11 cellular contexts compared by ENCODE assay signal in the genomic region with DNA sequence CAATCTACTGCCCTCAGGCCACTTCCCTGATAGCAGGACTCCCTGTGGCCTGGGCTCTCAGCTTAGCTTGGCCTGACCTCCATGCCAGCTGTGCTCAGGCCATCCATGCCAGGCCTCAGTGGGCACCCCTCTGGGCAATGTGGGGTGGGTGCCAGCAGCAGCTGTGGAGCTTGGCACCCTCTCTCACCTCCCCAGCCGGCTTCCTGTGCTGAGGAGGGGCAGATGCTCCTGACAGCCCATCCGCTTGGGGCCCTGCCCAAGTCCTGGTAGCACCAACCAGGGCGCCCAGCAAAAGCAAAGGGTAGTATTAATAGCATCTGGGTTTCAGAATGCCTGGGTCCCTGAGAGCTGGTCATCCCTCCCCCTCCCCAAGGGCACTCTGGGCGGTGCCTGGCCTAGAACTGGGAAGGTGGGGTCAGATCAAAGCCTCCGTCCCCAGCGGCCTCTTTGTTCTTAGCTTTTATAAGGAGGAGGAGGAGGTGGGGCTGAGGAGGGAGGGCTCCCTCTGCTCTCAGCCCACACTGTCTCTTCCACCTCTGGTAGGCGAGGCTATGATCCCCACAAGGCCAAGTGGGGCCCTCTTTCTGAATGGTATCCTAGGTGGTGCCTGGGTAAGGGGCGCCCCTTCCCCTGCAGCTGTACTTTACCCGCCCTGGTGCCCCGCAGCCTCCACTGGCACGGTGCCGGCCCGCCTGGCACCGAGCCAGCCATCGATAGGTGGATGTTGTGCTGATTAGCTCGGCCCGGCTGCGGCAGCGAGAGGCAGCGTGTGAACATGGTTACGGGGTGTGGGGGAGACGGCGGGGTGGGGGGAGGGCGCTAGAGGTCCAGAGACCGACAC. TPM values are rescaled to one million over a fixed set of nuclear protein-coding genes. Genes with fewer than 3 reads are reported as not detected.
A peak's percentile ranks its signal among the peaks of the same experiment; 100 is the strongest.
DNase-seq lines count a peak whose midpoint lies in the region; ATAC-seq and TF ChIP-seq lines count a peak whose summit lies in the region.
"Had no signal": no experiment of that assay in that cellular context is flagged by ENCODE, and none has a peak within 500 bp of the region (broad histone marks: within the 10 kb centered on the region; RNA-seq: fewer than 3 reads in every experiment).

No MANE protein-coding gene starts in this region.

- no peak overlapping the region for H2BK15ac ChIP-seq in mesendoderm (replicated peaks; ENCODE audit: low read depth)

- H3K9me3 ChIP-seq in Caco-2 = no peaks in the 10 kb centered on the region
- H3K9me3 ChIP-seq in Panc1 (ENCODE audit: control insufficient read depth, insufficient read depth, low read depth, low read length) = no peaks in the 10 kb centered on the region

- no CpG with 5 or more reads among the region's 25 CpGs for WGBS in mesendoderm (ENCODE audit: extremely low coverage, insufficient coverage, low lambda C conversion rate)

- no peak overlapping the region for H4K8ac ChIP-seq in mesendoderm (ENCODE audit: low read depth, low read length)

- H4K5ac ChIP-seq in mesendoderm (ENCODE audit: low read length) = no peak overlapping the region

- no peak overlapping the region for H3K4ac ChIP-seq in mesendoderm (ENCODE audit: low read depth, low read length)

- peaks cover 24% of the 10 kb centered on the region for H3K4me1 ChIP-seq in Caco-2
- H3K4me1 ChIP-seq in Panc1 (ENCODE audit: control insufficient read depth, insufficient read depth, low read length) = peaks cover 17% of the 10 kb centered on the region
- H3K4me1 ChIP-seq in mesendoderm (ENCODE audit: control insufficient read depth, low read depth, low read length) = peaks cover 10% of the 10 kb centered on the region

- peaks cover 6% of the 10 kb centered on the region for H3K79me1 ChIP-seq in mesendoderm (ENCODE audit: low read length)

- intact Hi-C loops in Caco-2 (cut with micrococcal nuclease; ENCODE audit: unreplicated experiment) (loop anchor here (1.0 kb wide), 1 partner anchor 15 kb away; no protein-coding TSS in a partner anchor), Panc1 (cut with micrococcal nuclease; ENCODE audit: unreplicated experiment) (no loop called here)

- BruUV-seq in Caco-2 (replicated peaks; lab: Mats Ljungman, UMichigan) (no TSS peak), Panc1 (replicated peaks; lab: Mats Ljungman, UMichigan) (no TSS peak)

- peak in 1 of 2 experiments; percentile 64 for DNase-seq in Caco-2
- peak; percentile 93 for DNase-seq in NCI-H1092 treated with DMSO at 0.1 percent for 48 hours (lab: John Stamatoyannopoulos, UW)
- DNase-seq in Panc1 (ENCODE audit: low read depth, low spot score) = no peak
- no peak for DNase-seq in mesendoderm
- no peak for DNase-seq in activated CD4-positive, alpha-beta T cell treated with anti-CD3 and anti-CD28 coated beads for 4 hours
- DNase-seq in activated naive CD8-positive, alpha-beta T cell treated with anti-CD3 and anti-CD28 coated beads, Interleukin-2, amount 50 U/mL, for 24 hours = no peak
- DNase-seq: activated B cell treated with CpG ODN at 0.5 μM for 24 hours; activated effector memory CD4-positive, alpha-beta T cell treated with Interleukin-2 at 50 U/mL for 16 hours had no signal

- no peaks in the 10 kb centered on the region for H3K27me3 Mint-ChIP-seq in Caco-2 (ENCODE audit: insufficient read depth, unreplicated experiment)
- H3K27me3 Mint-ChIP-seq in activated naive CD8-positive, alpha-beta T cell treated with anti-CD3 and anti-CD28 coated beads, Interleukin-2, amount 50 U/mL, for 24 hours = no peaks in the 10 kb centered on the region
- H3K27me3 Mint-ChIP-seq: activated B cell treated with CpG ODN at 0.5 μM for 24 hours, memory B cell had no signal

- peak overlapping the region; percentile 20 for H3K4me3 Mint-ChIP-seq in Caco-2 (ENCODE audit: unreplicated experiment)
- no peak overlapping the region for H3K4me3 Mint-ChIP-seq in activated naive CD8-positive, alpha-beta T cell treated with anti-CD3 and anti-CD28 coated beads, Interleukin-2, amount 50 U/mL, for 24 hours

- no peak overlapping the region for H2AK5ac ChIP-seq in mesendoderm (ENCODE audit: low read length)

- TF ChIP-seq CTCF in Caco-2 (IDR thresholded peaks at IDR 0.05; ENCODE audit: insufficient read depth in 1 of 2, low read depth in 1 of 2, low read length in 1 of 2, severe bottlenecking in 1 of 2, unreplicated experiment in 1 of 2) (no peak), Panc1 (IDR thresholded peaks at IDR 0.05) (no peak)

- peak overlapping the region; percentile 4 for H3K4me2 ChIP-seq in mesendoderm (ENCODE audit: low read length)

- no peaks in the 10 kb centered on the region for H3K27me3 ChIP-seq in Caco-2 (replicated peaks; ENCODE audit: control insufficient read depth, insufficient read depth, low read length)
- H3K27me3 ChIP-seq in Panc1 (ENCODE audit: control insufficient read depth, insufficient read depth, low read length) = no peaks in the 10 kb centered on the region
- no peaks in the 10 kb centered on the region for H3K27me3 ChIP-seq in mesendoderm (ENCODE audit: insufficient read depth, low read length, poor library complexity)

- no peak overlapping the region for H3K27ac Mint-ChIP-seq in Caco-2 (ENCODE audit: unreplicated experiment)
- no peak overlapping the region for H3K27ac Mint-ChIP-seq in activated naive CD8-positive, alpha-beta T cell treated with anti-CD3 and anti-CD28 coated beads, Interleukin-2, amount 50 U/mL, for 24 hours
- H3K27ac Mint-ChIP-seq: activated B cell treated with CpG ODN at 0.5 μM for 24 hours, memory B cell had no signal

- peak; percentile 23; the same call in 1 of the 2 replicates for ATAC-seq in Panc1
- ATAC-seq in GM19467 (IDR thresholded peaks at IDR 0.05; ENCODE audit: unreplicated experiment) = no peak
- no peak for ATAC-seq in esophagus mucosa
- ATAC-seq in activated naive CD8-positive, alpha-beta T cell treated with anti-CD3 and anti-CD28 coated beads, Interleukin-2, amount 50 U/mL, for 24 hours = no peak

- no peaks in the 10 kb centered on the region for H3K79me2 ChIP-seq in mesendoderm (ENCODE audit: control insufficient read depth, insufficient read depth, low read length)

- POLR2A ChIA-PET in Caco-2 (lab: Charles Lee) (no interaction called here), Panc1 (lab: Charles Lee) (no interaction called here)

- H2BK120ac ChIP-seq in mesendoderm (ENCODE audit: low read depth, low read length) = no peak overlapping the region

- CTCF ChIA-PET in Caco-2 (lab: Charles Lee) = interaction anchor here (0.5 to 1.2 kb wide), 5 partner anchors 9 to 882 kb away, joined by 3 to 5 read pairs (median 4); partner anchors contain the start of gene ADAM15
- CTCF ChIA-PET in Panc1 (lab: Charles Lee) = interaction anchor here (0.6 kb wide), 1 partner anchor 15 kb away, joined by 3 read pairs; no protein-coding TSS in a partner anchor

- H2BK5ac ChIP-seq in mesendoderm (ENCODE audit: low read length) = no peak overlapping the region

- H3K36me3 ChIP-seq in Caco-2 (ENCODE audit: control insufficient read depth, insufficient read depth, low read length) = peaks cover 2% of the 10 kb centered on the region; the same call in 1 of the 2 replicates
- no peaks in the 10 kb centered on the region for H3K36me3 ChIP-seq in Panc1 (ENCODE audit: control insufficient read depth, insufficient read depth, low read length)
- H3K36me3 ChIP-seq in mesendoderm (ENCODE audit: control insufficient read depth, insufficient read depth, low read length) = peaks cover 2% of the 10 kb centered on the region

- no peak overlapping the region for H3K4me3 ChIP-seq in Caco-2 (ENCODE audit: low read depth, low read length)
- H3K4me3 ChIP-seq in Panc1 (ENCODE audit: low read depth in 2 of 2, low read length in 2 of 2) = no peak overlapping the region
- no peak overlapping the region for H3K4me3 ChIP-seq in mesendoderm (ENCODE audit: low read length)

- in situ Hi-C loops in Panc1 (cut with HindIII; ENCODE audit: low pct_unique_long_range_greater_than_20kb, low sequenced_read_pairs) = no loop called here

- H3K4me1 Mint-ChIP-seq in Caco-2 (ENCODE audit: low read depth, unreplicated experiment) = peaks cover 7% of the 10 kb centered on the region
- H3K4me1 Mint-ChIP-seq in activated naive CD8-positive, alpha-beta T cell treated with anti-CD3 and anti-CD28 coated beads, Interleukin-2, amount 50 U/mL, for 24 hours = peaks cover 18% of the 10 kb centered on the region

- H3K23ac ChIP-seq in mesendoderm (ENCODE audit: low read length) = no peak overlapping the region

- peaks cover 14% of the 10 kb centered on the region for H3K36me3 Mint-ChIP-seq in Caco-2 (ENCODE audit: insufficient read depth, unreplicated experiment)
- peaks cover 1% of the 10 kb centered on the region for H3K36me3 Mint-ChIP-seq in activated naive CD8-positive, alpha-beta T cell treated with anti-CD3 and anti-CD28 coated beads, Interleukin-2, amount 50 U/mL, for 24 hours (ENCODE audit: low read depth)

- peak overlapping the region; percentile 20 for H3K9ac ChIP-seq in mesendoderm (ENCODE audit: low read length)

- no peaks in the 10 kb centered on the region for H3K9me3 Mint-ChIP-seq in Caco-2 (ENCODE audit: unreplicated experiment)
- no peaks in the 10 kb centered on the region for H3K9me3 Mint-ChIP-seq in activated naive CD8-positive, alpha-beta T cell treated with anti-CD3 and anti-CD28 coated beads, Interleukin-2, amount 50 U/mL, for 24 hours
- H3K9me3 Mint-ChIP-seq: activated B cell treated with CpG ODN at 0.5 μM for 24 hours, memory B cell had no signal

- no peak overlapping the region for H3K18ac ChIP-seq in mesendoderm (ENCODE audit: low read length)

- H3K27ac ChIP-seq in Panc1 (ENCODE audit: low read length) (no peak overlapping the region), mesendoderm (ENCODE audit: low read depth, low read length) (no peak overlapping the region)

- H3K56ac ChIP-seq in mesendoderm (ENCODE audit: low read length) = peak overlapping the region; percentile 35

RNA-seq across cellular contexts. Expression of gene EFNA4, which starts 6.2 kb away (rescaled TPM):
- total RNA-seq in Caco-2 (2022) = 13.8 and 16.0 TPM in 2 replicates
- 8.0 TPM for total RNA-seq in Panc1 (2021; ENCODE audit: unreplicated experiment)
- polyA plus RNA-seq in Panc1 (2012; ENCODE audit: insufficient read length) = 6.9 TPM
- 16.0 TPM for polyA plus RNA-seq in mesendoderm (2013, experiment 1 of 2)
- 14.9 TPM for polyA plus RNA-seq in mesendoderm (2013, experiment 2 of 2)
- total RNA-seq in esophagus mucosa = 12.1 TPM

RNA-seq across cellular contexts. Expression of gene EFNA3, which starts 8.9 kb away (rescaled TPM):
- total RNA-seq in Caco-2 (2022) = 3.4 and 3.5 TPM in 2 replicates
- 2.3 TPM for total RNA-seq in Panc1 (2021; ENCODE audit: unreplicated experiment)
- polyA plus RNA-seq in Panc1 (2012; ENCODE audit: insufficient read length) = 6.0 TPM
- 11.2 TPM for polyA plus RNA-seq in mesendoderm (2013, experiment 1 of 2)
- 10.3 TPM for polyA plus RNA-seq in mesendoderm (2013, experiment 2 of 2)
- total RNA-seq in esophagus mucosa = 20.6 TPM

RNA-seq across cellular contexts. Expression of gene ADAM15, which starts 18.7 kb away (rescaled TPM):
- 44.0 and 48.2 TPM in 2 replicates for total RNA-seq in Caco-2 (2022)
- total RNA-seq in Panc1 (2021; ENCODE audit: unreplicated experiment) = 41.7 TPM
- 45.7 TPM for polyA plus RNA-seq in Panc1 (2012; ENCODE audit: insufficient read length)
- 12.2 TPM for polyA plus RNA-seq in mesendoderm (2013, experiment 1 of 2)
- polyA plus RNA-seq in mesendoderm (2013, experiment 2 of 2) = 12.2 TPM
- total RNA-seq in esophagus mucosa = 167 TPM

RNA-seq across cellular contexts. Expression of gene DCST1, which starts 36.1 kb away (rescaled TPM):
- total RNA-seq in Caco-2 (2022) = 0.32 TPM in 1 of 2 replicates, not detected in the other
- not detected for total RNA-seq in Panc1 (2021; ENCODE audit: unreplicated experiment)
- polyA plus RNA-seq in Panc1 (2012; ENCODE audit: insufficient read length) = not detected
- polyA plus RNA-seq in mesendoderm (2013, experiment 1 of 2) = not detected
- not detected for polyA plus RNA-seq in mesendoderm (2013, experiment 2 of 2)
- 0.32 TPM for total RNA-seq in esophagus mucosa
- total RNA-seq: activated B cell treated with CpG ODN at 0.5 μM for 24 hours had no signal

RNA-seq across cellular contexts. Expression of gene DCST2, which starts 36.2 kb away (rescaled TPM):
- total RNA-seq in Caco-2 (2022) = 0.26 and 0.61 TPM in 2 replicates
- total RNA-seq in Panc1 (2021; ENCODE audit: unreplicated experiment) = 0.13 TPM
- not detected for polyA plus RNA-seq in Panc1 (2012; ENCODE audit: insufficient read length)
- polyA plus RNA-seq in mesendoderm (2013, experiment 1 of 2) = 0.03 TPM
- polyA plus RNA-seq in mesendoderm (2013, experiment 2 of 2) = 0.03 TPM
- 1.3 TPM for total RNA-seq in esophagus mucosa
